In genomic region chr20:58100731-58101356, GRCh38 we compare ENCODE assay signal across 7 cellular contexts.
"Had no signal": no experiment of that assay in that cellular context is flagged by ENCODE, and none has a peak within 500 bp of the region (broad histone marks: within the 10 kb centered on the region; RNA-seq: fewer than 3 reads in every experiment).

No MANE protein-coding gene starts in this region.

- H2AFZ ChIP-seq: GM23338 had no signal

- H3K4me2 ChIP-seq: GM23338 had no signal

- H3K4me3 ChIP-seq: GM23338 had no signal

- H3K27ac ChIP-seq: HL-60 had no signal

- ATAC-seq: GM23338, HepG2 had no signal

- DNase-seq: H9, HCEC 1CT had no signal

- FAIRE-seq: H1, H54, HepG2 had no signal
